ENCODE assay signal across 20 cellular contexts in genomic region chr7:155714702-155715101, GRCh38.
DNase-seq lines count a peak whose midpoint lies in the region; ATAC-seq, FAIRE-seq and TF ChIP-seq lines count a peak whose summit lies in the region.
"Had no signal": no experiment of that assay in that cellular context is flagged by ENCODE, and none has a peak within 500 bp of the region (broad histone marks: within the 10 kb centered on the region; RNA-seq: fewer than 3 reads in every experiment).

No MANE protein-coding gene starts in this region.

- DNase-seq in left ventricle myocardium superior (no peak), right atrium auricular region (ENCODE audit: low spot score) (no peak), WTC11 (ENCODE audit: low spot score) (no peak), HepG2 (ENCODE audit: low spot score) (no peak), upper lobe of right lung (no peak), smooth muscle cell (lab: John Stamatoyannopoulos, UW; ENCODE audit: unreplicated experiment) (no peak), AG08395 (ENCODE audit: low spot score) (no peak)
- DNase-seq: CD8-positive, alpha-beta memory T cell; GF-D8; NCI-H1694 treated with DMSO at 0.1 percent for 48 hours; posterior cingulate gyrus; SW 1271 had no signal

- H3K27ac ChIP-seq in right atrium auricular region (no peak overlapping the region), HepG2 (ENCODE audit: extremely low read length, insufficient read depth, low read length) (no peak overlapping the region), upper lobe of right lung (no peak overlapping the region), smooth muscle cell (ENCODE audit: low read depth) (no peak overlapping the region)
- H3K27ac ChIP-seq: KMS-11, thoracic aorta had no signal

- ATAC-seq in left ventricle myocardium superior (peak; percentile 37), WTC11 (no peak), HepG2 (peak; percentile 49), upper lobe of right lung (peak; percentile 33), HG03135 (IDR thresholded peaks at IDR 0.05; ENCODE audit: unreplicated experiment) (no peak)
- ATAC-seq: HCT116 had no signal

- H3K9ac ChIP-seq in HepG2 (ENCODE audit: insufficient read depth, low read depth, low read length) (no peak overlapping the region), smooth muscle cell (ENCODE audit: low read depth) (no peak overlapping the region)
- H3K9ac ChIP-seq: KMS-11 had no signal

- CTCF ChIA-PET in WTC11 (lab: Charles Lee), result interaction anchor here (1.0 to 2.4 kb wide), 2 partner anchors 13 to 116 kb away, joined by 3 to 9 read pairs; no protein-coding TSS in a partner anchor
- CTCF ChIA-PET in HepG2 (lab: Yijun Ruan, JAX; ENCODE audit: low intra/inter-chr PET ratio, low total read pairs), result no interaction called here

- WGBS in HepG2 (ENCODE audit: low lambda C conversion rate), result 100% methylated on average over 6 of the region's 6 CpGs
- 97% methylated on average over 6 of the region's 6 CpGs for WGBS in smooth muscle cell (ENCODE audit: low lambda C conversion rate)

- no peak for TF ChIP-seq EP300 in HepG2 (IDR thresholded peaks at IDR 0.05; ENCODE audit: low read depth in 2 of 2, low read length in 2 of 2)
- no peak for TF ChIP-seq EP300 in HepG2 (CRISPR knock-in tag; IDR thresholded peaks at IDR 0.05; ENCODE audit: borderline replicate concordance)

- no peak for TF ChIP-seq POLR2A in HepG2 (IDR thresholded peaks at IDR 0.05; ENCODE audit: insufficient read depth in 1 of 2, low read depth in 2 of 2, low read length in 2 of 2)

- no TSS peak for BruUV-seq in HepG2 (replicated peaks; lab: Mats Ljungman, UMichigan)

- intact Hi-C loops in left ventricle myocardium superior (cut with micrococcal nuclease) (no loop called here), HepG2 (cut with micrococcal nuclease; ENCODE audit: unreplicated experiment) (no loop called here), upper lobe of right lung (cut with DNase I) (no loop called here)

- H3K4me1 Mint-ChIP-seq in WTC11, result peaks cover 8% of the 10 kb centered on the region
- H3K4me1 Mint-ChIP-seq: mesothelial cell of epicardium had no signal

- H3K9me3 ChIP-seq in right atrium auricular region, result no peaks in the 10 kb centered on the region
- no peaks in the 10 kb centered on the region for H3K9me3 ChIP-seq in HepG2 (ENCODE audit: low read length)
- no peaks in the 10 kb centered on the region for H3K9me3 ChIP-seq in upper lobe of right lung
- H3K9me3 ChIP-seq in smooth muscle cell (replicated peaks; ENCODE audit: low read depth), result no peaks in the 10 kb centered on the region
- H3K9me3 ChIP-seq: thoracic aorta had no signal

- FAIRE-seq in HepG2 (lab: Jason Lieb, UNC), result no peak
- FAIRE-seq: bronchial epithelial cell had no signal

- peaks cover 64% of the 10 kb centered on the region for H3K36me3 Mint-ChIP-seq in WTC11

- no peaks in the 10 kb centered on the region for H3K9me3 Mint-ChIP-seq in WTC11
- H3K9me3 Mint-ChIP-seq: activated T-helper 2 cell treated with anti-CD3 and anti-CD28 coated beads, Interferon-gamma antibody, Interleukin-2, Interleukin-4, amounts not matched to agents 10 μg/mL and 5 μg/mL and 100 μg/mL, durations not matched to agents 14 hours and 24 hours and 36 hours; CD8-positive, alpha-beta memory T cell; dendritic cell treated with granulocyte-macrophage colony-stimulating factor and Interleukin-4, amounts not matched to agents 40 ng/mL and 50 ng/mL, for 4 days; mesothelial cell of epicardium had no signal

- POLR2A ChIA-PET in WTC11 (lab: Charles Lee) (no interaction called here), HepG2 (lab: Yijun Ruan, JAX) (no interaction called here)

- TF ChIP-seq RAD21 in HepG2 (CRISPR knock-in tag; IDR thresholded peaks at IDR 0.05), result no peak

- H4K20me1 ChIP-seq in HepG2 (ENCODE audit: insufficient read depth, low read length) (peaks cover 35% of the 10 kb centered on the region; the same call in 1 of the 2 replicates), smooth muscle cell (ENCODE audit: low read depth) (peaks cover 90% of the 10 kb centered on the region)

- H3K27me3 Mint-ChIP-seq in WTC11 (ENCODE audit: low read depth), result no peaks in the 10 kb centered on the region
- H3K27me3 Mint-ChIP-seq: dendritic cell treated with granulocyte-macrophage colony-stimulating factor and Interleukin-4, amounts not matched to agents 40 ng/mL and 50 ng/mL, for 4 days had no signal

- H3K27ac Mint-ChIP-seq in WTC11, result peak overlapping the region; percentile 7; the same call in 1 of the 2 replicates
- H3K27ac Mint-ChIP-seq: dendritic cell treated with granulocyte-macrophage colony-stimulating factor and Interleukin-4, amounts not matched to agents 40 ng/mL and 50 ng/mL, for 4 days; mesothelial cell of epicardium had no signal

- H3K4me2 ChIP-seq in HepG2 (ENCODE audit: low read depth, low read length) (no peak overlapping the region), smooth muscle cell (no peak overlapping the region)
- H3K4me2 ChIP-seq: KMS-11 had no signal

- H3K4me1 ChIP-seq in right atrium auricular region (peaks cover 0 to 6% of the 10 kb centered on the region in 2 donors), HepG2 (ENCODE audit: insufficient read depth, low read length) (peaks cover 29% of the 10 kb centered on the region), upper lobe of right lung (no peaks in the 10 kb centered on the region), smooth muscle cell (ENCODE audit: low read depth) (no peaks in the 10 kb centered on the region)

- H3F3A ChIP-seq in smooth muscle cell (ENCODE audit: low read depth), result no peaks in the 10 kb centered on the region

- in situ Hi-C loops in HepG2 (cut with HindIII; ENCODE audit: extremely low pct_ligation_motif_present, low pct_unique_long_range_greater_than_20kb), result no loop called here

- no peak overlapping the region for H3K4me3 Mint-ChIP-seq in WTC11
- H3K4me3 Mint-ChIP-seq: CD8-positive, alpha-beta memory T cell; dendritic cell treated with granulocyte-macrophage colony-stimulating factor and Interleukin-4, amounts not matched to agents 40 ng/mL and 50 ng/mL, for 4 days; mesothelial cell of epicardium had no signal

- H2AFZ ChIP-seq in HepG2 (ENCODE audit: low read length) (no peak overlapping the region), smooth muscle cell (ENCODE audit: low read depth) (no peak overlapping the region)

- H3K79me2 ChIP-seq in HepG2 (ENCODE audit: insufficient read depth, low read length) (peaks cover 32% of the 10 kb centered on the region), smooth muscle cell (ENCODE audit: low read depth) (peaks cover 46% of the 10 kb centered on the region)

- no peaks in the 10 kb centered on the region for H3K27me3 ChIP-seq in right atrium auricular region
- no peaks in the 10 kb centered on the region for H3K27me3 ChIP-seq in HepG2 (ENCODE audit: control insufficient read depth in 1 of 2, insufficient read depth in 2 of 2, low read length in 2 of 2)
- H3K27me3 ChIP-seq in upper lobe of right lung, result no peaks in the 10 kb centered on the region
- H3K27me3 ChIP-seq in smooth muscle cell (ENCODE audit: low read depth), result no peaks in the 10 kb centered on the region

- TF ChIP-seq CTCF in right atrium auricular region (IDR thresholded peaks at IDR 0.05) (no peak), WTC11 (IDR thresholded peaks at IDR 0.05) (no peak), HepG2 (CRISPR knock-in tag; IDR thresholded peaks at IDR 0.05) (no peak), upper lobe of right lung (IDR thresholded peaks at IDR 0.05) (no peak), smooth muscle cell (IDR thresholded peaks at IDR 0.05; ENCODE audit: borderline replicate concordance, insufficient read depth, poor library complexity, severe bottlenecking) (no peak)

- H3K4me3 ChIP-seq in right atrium auricular region (no peak overlapping the region), HepG2 (replicated peaks in 1 of 3; ENCODE audit: insufficient read depth in 1 of 3, low read depth in 2 of 3, low read length in 3 of 3) (no peak overlapping the region), upper lobe of right lung (no peak overlapping the region), smooth muscle cell (no peak overlapping the region)
- H3K4me3 ChIP-seq: thoracic aorta had no signal

- H3K36me3 ChIP-seq in right atrium auricular region (peaks cover 30% of the 10 kb centered on the region), HepG2 (replicated peaks in 1 of 2; ENCODE audit: control insufficient read depth in 1 of 2, insufficient read depth in 2 of 2, low read length in 2 of 2) (peaks cover 24 to 96% of the 10 kb centered on the region in 2 experiments), upper lobe of right lung (peaks cover 69% of the 10 kb centered on the region), smooth muscle cell (ENCODE audit: low read depth) (peaks cover 10% of the 10 kb centered on the region)

TF ChIP-seq in WTC11, 78 proteins besides CTCF, POLR2A, EP300 and RAD21 (continues in another document):
- TF ChIP-seq GABPB1 (CRISPR knock-in tag; IDR thresholded peaks at IDR 0.05) (no peak), MXD4 (CRISPR knock-in tag; IDR thresholded peaks at IDR 0.05; ENCODE audit: borderline replicate concordance) (no peak), TEAD1 (CRISPR knock-in tag; IDR thresholded peaks at IDR 0.05) (no peak), ZNF671 (CRISPR knock-in tag; IDR thresholded peaks at IDR 0.05) (no peak), FOXJ3 (CRISPR knock-in tag; IDR thresholded peaks at IDR 0.05; ENCODE audit: borderline replicate concordance) (no peak), IRF1 (CRISPR knock-in tag; IDR thresholded peaks at IDR 0.05) (no peak), TP53 (CRISPR knock-in tag; IDR thresholded peaks at IDR 0.05) (no peak)

TF ChIP-seq in HepG2, 621 proteins besides CTCF, POLR2A, EP300 and RAD21 (continues in another document):
- TF ChIP-seq ZNF24 (IDR thresholded peaks at IDR 0.05), result no peak
- no peak for TF ChIP-seq JUNB (CRISPR knock-in tag; IDR thresholded peaks at IDR 0.05; ENCODE audit: borderline replicate concordance)

Comparison
In these comparisons a context has a peak if more than half of its experiments do, and no peak if none do; other contexts are left out.
1. ATAC-seq: peak in left ventricle myocardium superior (single experiment), HepG2 (single experiment) and upper lobe of right lung (single experiment); none in WTC11 (single experiment) and HG03135 (single experiment).